In genomic region chr3:52721002-52721741, GRCh38 we compare ENCODE assay signal across 1 cellular context.
TF ChIP-seq lines count a peak whose summit lies in the region.

No MANE protein-coding gene starts in this region.

TF ChIP-seq in HepG2, 621 proteins besides CTCF, POLR2A, EP300 and RAD21:
- no peak for TF ChIP-seq U2AF2 (IDR thresholded peaks at IDR 0.05; ENCODE audit: low read depth, low read length)
- TF ChIP-seq MBD4 (IDR thresholded peaks at IDR 0.05; ENCODE audit: borderline replicate concordance, low read length), result no peak
- no peak for TF ChIP-seq ZNF543 (CRISPR knock-in tag; IDR thresholded peaks at IDR 0.05)
- TF ChIP-seq MTA1 (CRISPR knock-in tag; IDR thresholded peaks at IDR 0.05; ENCODE audit: borderline replicate concordance), result no peak
- TF ChIP-seq RELA (CRISPR knock-in tag; IDR thresholded peaks at IDR 0.05), result no peak
- TF ChIP-seq ZNF138 (CRISPR knock-in tag; IDR thresholded peaks at IDR 0.05; ENCODE audit: low read depth), result no peak
- TF ChIP-seq ZNF891 (CRISPR knock-in tag; IDR thresholded peaks at IDR 0.05), result no peak
- TF ChIP-seq ZBTB34 (CRISPR knock-in tag; IDR thresholded peaks at IDR 0.05), result no peak
- no peak for TF ChIP-seq TBX3 (IDR thresholded peaks at IDR 0.05; ENCODE audit: borderline replicate concordance)
- TF ChIP-seq ATF1 (CRISPR knock-in tag; IDR thresholded peaks at IDR 0.05), result no peak
- TF ChIP-seq XRCC5 (optimal IDR thresholded peaks at IDR 0.05; ENCODE audit: low read length), result no peak
- TF ChIP-seq ZNF282 (IDR thresholded peaks at IDR 0.05; ENCODE audit: partially characterized antibody), result no peak
